In the genomic region with DNA sequence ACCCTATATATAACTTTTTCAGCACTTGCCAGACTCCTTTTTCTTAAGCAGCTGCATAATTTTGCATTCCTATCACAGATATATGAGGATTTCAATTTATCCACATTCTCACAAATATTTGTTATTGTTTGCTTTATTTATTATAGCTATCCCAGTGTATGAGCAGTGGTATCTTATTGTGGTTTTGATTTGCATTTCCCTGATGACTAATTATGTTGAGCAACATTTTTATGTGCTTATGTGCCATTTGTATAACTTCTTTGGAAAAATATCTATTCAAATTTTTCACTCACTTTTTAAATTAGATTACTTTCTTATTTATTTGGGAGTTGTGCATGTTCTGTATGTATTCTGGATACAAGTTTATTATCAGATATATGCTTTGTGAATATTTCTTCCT, we compare ENCODE assay signal across 26 cellular contexts.
"Had no signal": no experiment of that assay in that cellular context is flagged by ENCODE, and none has a peak within 500 bp of the region (broad histone marks: within the 10 kb centered on the region; RNA-seq: fewer than 3 reads in every experiment).

No MANE protein-coding gene starts in this region.

- H3K4me3 ChIP-seq: K562, SJSA1, SK-N-MC had no signal

- H3K36me3 ChIP-seq: SJSA1 had no signal

- ATAC-seq: K562 had no signal

- H3K4me1 ChIP-seq: SJSA1 had no signal

- H3K4me1 Mint-ChIP-seq: IgD-negative memory B cell had no signal

- H3K27me3 ChIP-seq: SJSA1 had no signal

- H3K27ac Mint-ChIP-seq: IgD-negative memory B cell had no signal

- H3K36me3 Mint-ChIP-seq: IgD-negative memory B cell had no signal

- H3K9ac ChIP-seq: KMS-11 had no signal

- H3K4me3 Mint-ChIP-seq: IgD-negative memory B cell had no signal

- H3K27me3 Mint-ChIP-seq: IgD-negative memory B cell had no signal

- DNase-seq: Kasumi-1, MV-4-11, NCI-H1048, NCI-H1105, NCI-H1417, NCI-H1436 treated with DMSO at 0.1 percent for 48 hours, NCI-H1694, NCI-H187 treated with DMSO at 0.1 percent for 48 hours, NCI-H2081, NCI-H2107, NCI-H2227 treated with DMSO at 0.1 percent for 48 hours, NCI-H446, NCI-H510A, NCI-H524 treated with DMSO at 0.1 percent for 48 hours, NCI-H69, NCI-H774, Right ventricle myocardium superior, RPMI8226, SIG-M5 had no signal

- H3K4me2 ChIP-seq: KMS-11 had no signal

- FAIRE-seq: HTR-8/SVneo, K562, RCC 7860 had no signal

- H3K27ac ChIP-seq: KMS-11, SJSA1, SK-N-MC had no signal

- H3K9me3 ChIP-seq: SJSA1 had no signal
